ENCODE assay signal across 17 cellular contexts in the genomic region with DNA sequence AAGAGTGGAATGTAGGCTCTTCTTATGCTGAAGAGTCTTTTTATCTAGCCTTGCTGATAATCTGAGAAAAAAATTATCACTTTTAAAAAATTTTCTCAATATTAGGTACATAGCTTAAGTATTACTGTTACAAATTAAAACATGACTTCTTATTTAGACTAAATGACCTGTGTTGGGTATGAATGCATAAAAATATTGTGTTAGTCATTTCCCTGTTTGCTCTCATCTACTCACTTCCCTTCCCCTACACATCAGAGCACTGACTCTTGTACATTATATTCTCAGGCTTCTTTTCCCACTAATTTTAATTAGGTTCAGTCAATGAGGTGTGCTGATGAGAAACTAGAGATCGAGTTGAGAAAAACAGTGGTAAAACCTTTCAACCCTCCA.
DNase-seq lines count a peak whose midpoint lies in the region; ATAC-seq, FAIRE-seq and TF ChIP-seq lines count a peak whose summit lies in the region.
"Had no signal": no experiment of that assay in that cellular context is flagged by ENCODE, and none has a peak within 500 bp of the region (broad histone marks: within the 10 kb centered on the region; RNA-seq: fewer than 3 reads in every experiment).

No MANE protein-coding gene starts in this region.

- peaks cover 27 to 29% of the 10 kb centered on the region in 2 donors for H3K4me1 Mint-ChIP-seq in natural killer cell
- H3K4me1 Mint-ChIP-seq in CD14-positive monocyte, result no peaks in the 10 kb centered on the region
- H3K4me1 Mint-ChIP-seq: stimulated activated memory B cell treated with anti-CD40 and anti-IgM and Interleukin-4, amounts not matched to agents 10 μg/mL and 1 μg/mL and 100 μg/mL, for 72 hours had no signal

- H3K9me3 Mint-ChIP-seq in natural killer cell (no peaks in the 10 kb centered on the region), CD14-positive monocyte (peaks cover 0 to 2% (median 0%) of the 10 kb centered on the region in 7 donors)

- no peak for TF ChIP-seq CTCF in RWPE2 (IDR thresholded peaks at IDR 0.05; ENCODE audit: poor library complexity, severe bottlenecking)
- no peak for TF ChIP-seq CTCF in natural killer cell (IDR thresholded peaks at IDR 0.05)
- no peak for TF ChIP-seq CTCF in ovary (IDR thresholded peaks at IDR 0.05)
- no peak for TF ChIP-seq CTCF in CD14-positive monocyte (IDR thresholded peaks at IDR 0.05)

- H3K27me3 ChIP-seq in RWPE2 (ENCODE audit: insufficient read depth, poor library complexity, severe bottlenecking) (no peaks in the 10 kb centered on the region), ovary (no peaks in the 10 kb centered on the region)
- H3K27me3 ChIP-seq: BE2C, right lobe of liver had no signal

- H3K9me3 ChIP-seq in RWPE2 (ENCODE audit: severe bottlenecking), result no peaks in the 10 kb centered on the region
- H3K9me3 ChIP-seq in ovary, result no peaks in the 10 kb centered on the region
- H3K9me3 ChIP-seq: BE2C, right lobe of liver had no signal

- ATAC-seq in GM18520 (IDR thresholded peaks at IDR 0.05; ENCODE audit: unreplicated experiment), result peak; percentile 32
- ATAC-seq in HG02981 (IDR thresholded peaks at IDR 0.05; ENCODE audit: unreplicated experiment), result peak; percentile 37
- peak; percentile 84 for ATAC-seq in RWPE2 (ENCODE audit: low read depth)
- peak in 2 of 3 donors; percentile 11 to 30 for ATAC-seq in natural killer cell
- ATAC-seq: left ventricle myocardium superior; naive thymus-derived CD8-positive, alpha-beta T cell; stimulated activated memory B cell treated with anti-CD40 and anti-IgM and Interleukin-4, amounts not matched to agents 10 μg/mL and 1 μg/mL and 100 μg/mL, for 72 hours had no signal

- H3K27me3 Mint-ChIP-seq in natural killer cell (ENCODE audit: low read depth in 2 of 2) (no peaks in the 10 kb centered on the region), CD14-positive monocyte (ENCODE audit: low read depth in 3 of 3) (peaks cover 0 to 3% (median 0%) of the 10 kb centered on the region in 3 donors)
- H3K27me3 Mint-ChIP-seq: naive thymus-derived CD8-positive, alpha-beta T cell; stimulated activated memory B cell treated with anti-CD40 and anti-IgM and Interleukin-4, amounts not matched to agents 10 μg/mL and 1 μg/mL and 100 μg/mL, for 72 hours had no signal

- H3K27ac ChIP-seq in RWPE2 (ENCODE audit: poor library complexity, severe bottlenecking) (peak overlapping the region; percentile 14), ovary (no peak overlapping the region)
- H3K27ac ChIP-seq: right lobe of liver, WERI-Rb-1 had no signal

- H3K4me3 ChIP-seq in RWPE2 (ENCODE audit: severe bottlenecking) (no peak overlapping the region), ovary (no peak overlapping the region)
- H3K4me3 ChIP-seq: right lobe of liver had no signal

- no peak for TF ChIP-seq EP300 in ovary (IDR thresholded peaks at IDR 0.05)

- H3K27ac Mint-ChIP-seq in natural killer cell, result peak overlapping the region; percentile 65 to 87
- H3K27ac Mint-ChIP-seq in CD14-positive monocyte, result no peak overlapping the region
- H3K27ac Mint-ChIP-seq: naive thymus-derived CD8-positive, alpha-beta T cell; stimulated activated memory B cell treated with anti-CD40 and anti-IgM and Interleukin-4, amounts not matched to agents 10 μg/mL and 1 μg/mL and 100 μg/mL, for 72 hours had no signal

- H3K36me3 ChIP-seq in RWPE2 (ENCODE audit: low read depth) (no peaks in the 10 kb centered on the region), ovary (no peaks in the 10 kb centered on the region)
- H3K36me3 ChIP-seq: BE2C, right lobe of liver, WERI-Rb-1 had no signal

- H3K4me1 ChIP-seq in RWPE2 (ENCODE audit: insufficient read depth, poor library complexity, severe bottlenecking) (peaks cover 14% of the 10 kb centered on the region), ovary (ENCODE audit: insufficient read depth) (no peaks in the 10 kb centered on the region)
- H3K4me1 ChIP-seq: right lobe of liver had no signal

- DNase-seq in RWPE2 (ENCODE audit: low spot score) (no peak), natural killer cell (no peak), ovary (no peak), CD14-positive monocyte (ENCODE audit: low spot score) (no peak), RCC 7860 (ENCODE audit: low spot score) (no peak)
- no peak for DNase-seq in effector CD4-positive, alpha-beta T cell
- DNase-seq: activated naive CD4-positive, alpha-beta T cell; BE2C; left ventricle myocardium superior; MV-4-11; right lobe of liver; stimulated activated CD4-positive, alpha-beta T cell treated with anti-CD3 and anti-CD28 coated beads, Interleukin-4, amount 100 ng/mL, for 1 hour; WERI-Rb-1 had no signal

- H3K36me3 Mint-ChIP-seq in natural killer cell (peaks cover 7% of the 10 kb centered on the region), CD14-positive monocyte (no peaks in the 10 kb centered on the region)
- H3K36me3 Mint-ChIP-seq: naive thymus-derived CD8-positive, alpha-beta T cell; stimulated activated memory B cell treated with anti-CD40 and anti-IgM and Interleukin-4, amounts not matched to agents 10 μg/mL and 1 μg/mL and 100 μg/mL, for 72 hours had no signal

- 75 to 95% (median 77%) methylated on average over 1 of the region's 1 CpG for WGBS in ovary, 3 donors

- TF ChIP-seq POLR2A in ovary (IDR thresholded peaks at IDR 0.05), result no peak

- no peak for FAIRE-seq in RCC 7860 (lab: Jason Lieb, UNC)

- H3K4me3 Mint-ChIP-seq in natural killer cell (peak overlapping the region; percentile 84), CD14-positive monocyte (no peak overlapping the region)
- H3K4me3 Mint-ChIP-seq: stimulated activated memory B cell treated with anti-CD40 and anti-IgM and Interleukin-4, amounts not matched to agents 10 μg/mL and 1 μg/mL and 100 μg/mL, for 72 hours had no signal

- intact Hi-C loops in natural killer cell (cut with micrococcal nuclease), result no loop called here
- intact Hi-C loops in ovary (cut with DNase I), result no loop called here
- intact Hi-C loops in CD14-positive monocyte (cut with micrococcal nuclease), result no loop called here

Comparison
In these comparisons a context has a peak if more than half of its experiments do, and no peak if none do; other contexts are left out.
1. ATAC-seq: peak in every context shown above with its lines; median percentile 84 in RWPE2; 37 in HG02981; 32 in GM18520; 20 in natural killer cell.
2. H3K27ac Mint-ChIP-seq: peak in natural killer cell (2 of 2); none in CD14-positive monocyte (0 of 7).